Comparison of ENCODE assay signal across 18 cellular contexts in genomic region chr11:13378316-13378715, GRCh38.
DNase-seq lines count a peak whose midpoint lies in the region; ATAC-seq and TF ChIP-seq lines count a peak whose summit lies in the region.
"Had no signal": no experiment of that assay in that cellular context is flagged by ENCODE, and none has a peak within 500 bp of the region (broad histone marks: within the 10 kb centered on the region; RNA-seq: fewer than 3 reads in every experiment).

No MANE protein-coding gene starts in this region.

- peak overlapping the region; percentile 6 for H3K27ac Mint-ChIP-seq in stimulated activated effector memory CD8-positive, alpha-beta T cell treated with anti-CD3 and anti-CD28 coated beads, Interleukin-12 subunit alpha, Interleukin-12 subunit beta, amount 100 ng/mL, for 72 hours
- H3K27ac Mint-ChIP-seq in CD4-positive, alpha-beta T cell, result no peak overlapping the region

- H3K9me3 ChIP-seq in CD4-positive, alpha-beta T cell (ENCODE audit: control insufficient read depth, low read length), result no peaks in the 10 kb centered on the region
- H3K9me3 ChIP-seq: BE2C, HAP-1 had no signal

- H3K4me1 Mint-ChIP-seq in stimulated activated effector memory CD8-positive, alpha-beta T cell treated with anti-CD3 and anti-CD28 coated beads, Interleukin-12 subunit alpha, Interleukin-12 subunit beta, amount 100 ng/mL, for 72 hours, result no peaks in the 10 kb centered on the region
- H3K4me1 Mint-ChIP-seq in CD4-positive, alpha-beta T cell (ENCODE audit: low read depth), result no peaks in the 10 kb centered on the region

- no peaks in the 10 kb centered on the region for H3K27me3 Mint-ChIP-seq in CD4-positive, alpha-beta T cell
- H3K27me3 Mint-ChIP-seq: CD8-positive, alpha-beta memory T cell had no signal

- CTCF ChIA-PET in CD4-positive, alpha-beta T cell (lab: Charles Lee), result no interaction called here

- DNase-seq in EH (ENCODE audit: low read depth) (peak; percentile 24), RPMI7951 (ENCODE audit: low read depth) (peak; percentile 11), epithelial cell of esophagus (ENCODE audit: low read depth) (peak; percentile 10), glomerular visceral epithelial cell (ENCODE audit: extremely low spot score) (no peak), Kasumi-1 (lab: John Stamatoyannopoulos, UW) (no peak), NCI-H2029 (lab: John Stamatoyannopoulos, UW) (no peak)
- no peak for DNase-seq in stimulated activated effector memory CD8-positive, alpha-beta T cell treated with anti-CD3 and anti-CD28 coated beads, Interleukin-12 subunit alpha, Interleukin-12 subunit beta, amount 100 ng/mL, for 72 hours (ENCODE audit: low spot score in 2 of 2)
- no peak for DNase-seq in CD4-positive, alpha-beta T cell
- DNase-seq: ACHN; BE2C; C1 segment of cervical spinal cord; CD8-positive, alpha-beta memory T cell; COR-L47; DMS 273 treated with DMSO at 0.1 percent for 48 hours; GF-D8; GM23248; KG1 had no signal

- H3K27me3 ChIP-seq in CD4-positive, alpha-beta T cell (ENCODE audit: control insufficient read depth, insufficient read depth, low read length), result no peaks in the 10 kb centered on the region
- H3K27me3 ChIP-seq: BE2C had no signal

- no peak overlapping the region for H3K27ac ChIP-seq in CD4-positive, alpha-beta T cell (ENCODE audit: low read depth, low read length)
- H3K27ac ChIP-seq: GM23248 had no signal

- intact Hi-C loops in CD4-positive, alpha-beta T cell (cut with DNase I, micrococcal nuclease), result no loop called here

- H3K4me3 Mint-ChIP-seq in stimulated activated effector memory CD8-positive, alpha-beta T cell treated with anti-CD3 and anti-CD28 coated beads, Interleukin-12 subunit alpha, Interleukin-12 subunit beta, amount 100 ng/mL, for 72 hours, result no peak overlapping the region
- no peak overlapping the region for H3K4me3 Mint-ChIP-seq in CD4-positive, alpha-beta T cell
- H3K4me3 Mint-ChIP-seq: CD8-positive, alpha-beta memory T cell had no signal

- ATAC-seq in stimulated activated effector memory CD8-positive, alpha-beta T cell treated with anti-CD3 and anti-CD28 coated beads, Interleukin-12 subunit alpha, Interleukin-12 subunit beta, amount 100 ng/mL, for 72 hours, result no peak
- no peak for ATAC-seq in CD4-positive, alpha-beta T cell (ENCODE audit: poor library complexity)

- H3K36me3 Mint-ChIP-seq in stimulated activated effector memory CD8-positive, alpha-beta T cell treated with anti-CD3 and anti-CD28 coated beads, Interleukin-12 subunit alpha, Interleukin-12 subunit beta, amount 100 ng/mL, for 72 hours, result peaks cover 25% of the 10 kb centered on the region
- H3K36me3 Mint-ChIP-seq in CD4-positive, alpha-beta T cell (ENCODE audit: low read depth), result peaks cover 73% of the 10 kb centered on the region

- POLR2A ChIA-PET in CD4-positive, alpha-beta T cell (lab: Charles Lee), result no interaction called here

- H3K9me3 Mint-ChIP-seq in stimulated activated effector memory CD8-positive, alpha-beta T cell treated with anti-CD3 and anti-CD28 coated beads, Interleukin-12 subunit alpha, Interleukin-12 subunit beta, amount 100 ng/mL, for 72 hours, result no peaks in the 10 kb centered on the region
- no peaks in the 10 kb centered on the region for H3K9me3 Mint-ChIP-seq in CD4-positive, alpha-beta T cell
- H3K9me3 Mint-ChIP-seq: CD8-positive, alpha-beta memory T cell had no signal

- H3K4me3 ChIP-seq in epithelial cell of esophagus (ENCODE audit: low read length), result no peak overlapping the region
- H3K4me3 ChIP-seq: GM23248, HAP-1 had no signal

- no peak for TF ChIP-seq CTCF in epithelial cell of esophagus (IDR thresholded peaks at IDR 0.05; ENCODE audit: insufficient read depth, low read depth, low read length, missing control alignments)
- TF ChIP-seq CTCF in CD4-positive, alpha-beta T cell (IDR thresholded peaks at IDR 0.05), result no peak

Comparison
In these comparisons a context has a peak if more than half of its experiments do, and no peak if none do; other contexts are left out.
1. DNase-seq: peak in EH (single experiment), RPMI7951 (single experiment) and epithelial cell of esophagus (single experiment); none in stimulated activated effector memory CD8-positive, alpha-beta T cell treated with anti-CD3 and anti-CD28 coated beads, Interleukin-12 subunit alpha, Interleukin-12 subunit beta, amount 100 ng/mL, for 72 hours (0 of 2), glomerular visceral epithelial cell (single experiment), Kasumi-1 (0 of 2), NCI-H2029 (single experiment) and CD4-positive, alpha-beta T cell (0 of 10).